1 cellular context compared by ENCODE assay signal in genomic region chr19:52248256-52248655, GRCh38.
TF ChIP-seq lines count a peak whose summit lies in the region.

No MANE protein-coding gene starts in this region.

TF ChIP-seq in Ishikawa, 13 proteins besides CTCF, POLR2A, EP300 and RAD21 (continued from another document):
- TF ChIP-seq, protein P1, sequence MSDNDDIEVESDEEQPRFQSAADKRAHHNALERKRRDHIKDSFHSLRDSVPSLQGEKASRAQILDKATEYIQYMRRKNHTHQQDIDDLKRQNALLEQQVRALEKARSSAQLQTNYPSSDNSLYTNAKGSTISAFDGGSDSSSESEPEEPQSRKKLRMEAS (IDR thresholded peaks at IDR 0.05), result no peak
- no peak for TF ChIP-seq NFIC (IDR thresholded peaks at IDR 0.05)
- no peak for TF ChIP-seq ZBTB7A (IDR thresholded peaks at IDR 0.05; ENCODE audit: low read depth)
- TF ChIP-seq CEBPB (IDR thresholded peaks at IDR 0.05), result no peak
- TF ChIP-seq, protein P2, sequence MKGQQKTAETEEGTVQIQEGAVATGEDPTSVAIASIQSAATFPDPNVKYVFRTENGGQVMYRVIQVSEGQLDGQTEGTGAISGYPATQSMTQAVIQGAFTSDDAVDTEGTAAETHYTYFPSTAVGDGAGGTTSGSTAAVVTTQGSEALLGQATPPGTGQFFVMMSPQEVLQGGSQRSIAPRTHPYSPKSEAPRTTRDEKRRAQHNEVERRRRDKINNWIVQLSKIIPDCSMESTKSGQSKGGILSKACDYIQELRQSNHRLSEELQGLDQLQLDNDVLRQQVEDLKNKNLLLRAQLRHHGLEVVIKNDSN (IDR thresholded peaks at IDR 0.05), result no peak
- TF ChIP-seq CREB1 (IDR thresholded peaks at IDR 0.05; ENCODE audit: low read depth), result no peak
- TF ChIP-seq, protein P3, sequence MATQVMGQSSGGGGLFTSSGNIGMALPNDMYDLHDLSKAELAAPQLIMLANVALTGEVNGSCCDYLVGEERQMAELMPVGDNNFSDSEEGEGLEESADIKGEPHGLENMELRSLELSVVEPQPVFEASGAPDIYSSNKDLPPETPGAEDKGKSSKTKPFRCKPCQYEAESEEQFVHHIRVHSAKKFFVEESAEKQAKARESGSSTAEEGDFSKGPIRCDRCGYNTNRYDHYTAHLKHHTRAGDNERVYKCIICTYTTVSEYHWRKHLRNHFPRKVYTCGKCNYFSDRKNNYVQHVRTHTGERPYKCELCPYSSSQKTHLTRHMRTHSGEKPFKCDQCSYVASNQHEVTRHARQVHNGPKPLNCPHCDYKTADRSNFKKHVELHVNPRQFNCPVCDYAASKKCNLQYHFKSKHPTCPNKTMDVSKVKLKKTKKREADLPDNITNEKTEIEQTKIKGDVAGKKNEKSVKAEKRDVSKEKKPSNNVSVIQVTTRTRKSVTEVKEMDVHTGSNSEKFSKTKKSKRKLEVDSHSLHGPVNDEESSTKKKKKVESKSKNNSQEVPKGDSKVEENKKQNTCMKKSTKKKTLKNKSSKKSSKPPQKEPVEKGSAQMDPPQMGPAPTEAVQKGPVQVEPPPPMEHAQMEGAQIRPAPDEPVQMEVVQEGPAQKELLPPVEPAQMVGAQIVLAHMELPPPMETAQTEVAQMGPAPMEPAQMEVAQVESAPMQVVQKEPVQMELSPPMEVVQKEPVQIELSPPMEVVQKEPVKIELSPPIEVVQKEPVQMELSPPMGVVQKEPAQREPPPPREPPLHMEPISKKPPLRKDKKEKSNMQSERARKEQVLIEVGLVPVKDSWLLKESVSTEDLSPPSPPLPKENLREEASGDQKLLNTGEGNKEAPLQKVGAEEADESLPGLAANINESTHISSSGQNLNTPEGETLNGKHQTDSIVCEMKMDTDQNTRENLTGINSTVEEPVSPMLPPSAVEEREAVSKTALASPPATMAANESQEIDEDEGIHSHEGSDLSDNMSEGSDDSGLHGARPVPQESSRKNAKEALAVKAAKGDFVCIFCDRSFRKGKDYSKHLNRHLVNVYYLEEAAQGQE (IDR thresholded peaks at IDR 0.05; ENCODE audit: low read depth), result no peak
